Comparison of ENCODE assay signal across 10 cellular contexts in the genomic region with DNA sequence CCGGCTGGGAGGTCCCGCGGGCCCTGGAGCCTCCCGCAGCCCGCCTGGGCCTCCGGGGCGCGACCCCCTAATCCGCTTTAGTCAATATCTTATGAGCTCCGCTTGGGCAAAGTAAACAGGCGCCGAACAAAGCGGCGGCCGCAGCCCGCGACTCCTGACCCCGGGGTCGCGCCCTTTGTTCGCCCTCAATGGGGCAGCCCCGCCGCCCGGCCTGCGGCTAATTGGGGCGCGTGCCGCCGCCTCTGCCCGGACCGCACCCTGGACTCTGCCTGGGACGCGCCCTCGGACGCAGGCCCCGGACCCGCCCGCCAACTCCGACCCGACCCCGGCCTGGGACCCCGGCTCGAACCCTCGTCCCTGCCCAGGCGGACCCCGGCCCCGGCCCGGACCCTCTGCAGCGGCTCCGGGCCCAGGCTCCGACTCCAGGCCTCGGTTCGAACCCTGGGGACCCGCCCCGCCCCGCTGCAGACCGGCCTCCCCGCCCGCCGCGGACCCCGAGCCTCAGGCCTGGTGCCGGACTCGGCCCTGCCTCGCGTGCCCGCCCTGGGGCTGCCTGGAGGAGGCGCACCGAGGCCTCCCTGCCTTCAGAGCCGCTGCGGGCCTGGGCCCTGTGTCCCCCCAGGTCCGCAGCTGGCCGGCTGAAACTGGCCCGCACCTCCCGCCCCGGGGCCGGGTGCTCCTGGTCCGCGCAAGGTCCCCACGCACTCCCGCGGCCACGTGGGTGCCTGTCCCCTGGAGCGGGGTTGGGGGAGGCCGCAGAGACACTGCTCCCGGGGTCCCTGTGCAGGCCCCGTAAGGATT.
DNase-seq lines count a peak whose midpoint lies in the region; ATAC-seq, FAIRE-seq and TF ChIP-seq lines count a peak whose summit lies in the region.
"Had no signal": no experiment of that assay in that cellular context is flagged by ENCODE, and none has a peak within 500 bp of the region (broad histone marks: within the 10 kb centered on the region; RNA-seq: fewer than 3 reads in every experiment).

No MANE protein-coding gene starts in this region.

- no peak for TF ChIP-seq CTCF in PC-3 (conservative IDR thresholded peaks at IDR 0.05; ENCODE audit: low read depth, low read length)

- H3K36me3 ChIP-seq in HUES64 (ENCODE audit: insufficient read depth, low read length): no peaks in the 10 kb centered on the region
- H3K36me3 ChIP-seq in small intestine (ENCODE audit: control insufficient read depth in 2 of 2, insufficient read depth in 2 of 2, low read length in 2 of 2): no peaks in the 10 kb centered on the region
- H3K36me3 ChIP-seq in PC-3 (ENCODE audit: low read depth, low read length): no peaks in the 10 kb centered on the region

- peak overlapping the region; percentile 47; the same call in 1 of the 2 replicates for H3K9ac ChIP-seq in HUES64 (ENCODE audit: low read depth, low read length)
- H3K9ac ChIP-seq in PC-3 (ENCODE audit: low read length): no peak overlapping the region

- DNase-seq in left colon (peak; percentile 17 to 23), small intestine (peak; percentile 65), hepatic stellate cell (ENCODE audit: low spot score) (no peak), PC-3 (no peak)
- no peak for DNase-seq in activated T-cell treated with anti-CD3 and anti-CD28 coated beads, Interleukin-2, amount 50 U/mL, for 4 hours
- no peak for DNase-seq in activated CD4-positive, alpha-beta T cell treated with anti-CD3 and anti-CD28 coated beads, Interleukin-2, amount 50 U/mL, for 4 hours
- DNase-seq: activated naive CD4-positive, alpha-beta T cell treated with Interleukin-2 at 50 U/mL for 16 hours; NCI-H187 treated with DMSO at 0.1 percent for 48 hours had no signal

- peaks cover 100% of the 10 kb centered on the region for H3K27me3 ChIP-seq in HUES64 (ENCODE audit: insufficient read depth, low read length)
- H3K27me3 ChIP-seq in small intestine (ENCODE audit: control insufficient read depth in 2 of 2, insufficient read depth in 2 of 2, low read length in 2 of 2): no peaks in the 10 kb centered on the region
- H3K27me3 ChIP-seq in PC-3 (ENCODE audit: low read length): no peaks in the 10 kb centered on the region

- no peaks in the 10 kb centered on the region for H3K9me3 Mint-ChIP-seq in dendritic cell treated with granulocyte-macrophage colony-stimulating factor and Interleukin-4, amounts not matched to agents 40 ng/mL and 50 ng/mL, for 4 days
- no peaks in the 10 kb centered on the region for H3K9me3 Mint-ChIP-seq in activated T-cell treated with anti-CD3 and anti-CD28 coated beads, Interleukin-2, amount 50 U/mL, for 4 hours

- peak overlapping the region; percentile 26 for H3K27ac Mint-ChIP-seq in dendritic cell treated with granulocyte-macrophage colony-stimulating factor and Interleukin-4, amounts not matched to agents 40 ng/mL and 50 ng/mL, for 4 days

- POLR2A ChIA-PET in PC-3 (lab: Charles Lee; ENCODE audit: unreplicated experiment): no interaction called here

- no TSS peak for BruUV-seq in PC-3 (replicated peaks; lab: Mats Ljungman, UMichigan)

- H3K4me1 Mint-ChIP-seq in dendritic cell treated with granulocyte-macrophage colony-stimulating factor and Interleukin-4, amounts not matched to agents 40 ng/mL and 50 ng/mL, for 4 days (ENCODE audit: low read depth): peaks cover 56% of the 10 kb centered on the region
- peaks cover 64% of the 10 kb centered on the region for H3K4me1 Mint-ChIP-seq in activated T-cell treated with anti-CD3 and anti-CD28 coated beads, Interleukin-2, amount 50 U/mL, for 4 hours (ENCODE audit: low read depth)

- H2AFZ ChIP-seq in PC-3 (ENCODE audit: low read length): no peak overlapping the region

- H3K36me3 Mint-ChIP-seq in dendritic cell treated with granulocyte-macrophage colony-stimulating factor and Interleukin-4, amounts not matched to agents 40 ng/mL and 50 ng/mL, for 4 days (ENCODE audit: low read depth): peaks cover 46% of the 10 kb centered on the region
- no peaks in the 10 kb centered on the region for H3K36me3 Mint-ChIP-seq in activated T-cell treated with anti-CD3 and anti-CD28 coated beads, Interleukin-2, amount 50 U/mL, for 4 hours (ENCODE audit: insufficient read depth)

- WGBS in HUES64: 51% methylated on average over 87 of the region's 87 CpGs
- WGBS in small intestine, 3 donors: 47 to 64% (median 59%) methylated on average over 67 to 87 of the region's 87 CpGs

- CTCF ChIA-PET in PC-3 (lab: Charles Lee): no interaction called here

- no peaks in the 10 kb centered on the region for H3K9me3 ChIP-seq in HUES64 (ENCODE audit: insufficient read depth, low read depth, low read length)
- no peaks in the 10 kb centered on the region for H3K9me3 ChIP-seq in small intestine (ENCODE audit: control insufficient read depth, low read depth)
- no peaks in the 10 kb centered on the region for H3K9me3 ChIP-seq in PC-3 (ENCODE audit: low read length)

- H3K4me3 Mint-ChIP-seq in dendritic cell treated with granulocyte-macrophage colony-stimulating factor and Interleukin-4, amounts not matched to agents 40 ng/mL and 50 ng/mL, for 4 days: no peak overlapping the region
- no peak overlapping the region for H3K4me3 Mint-ChIP-seq in activated T-cell treated with anti-CD3 and anti-CD28 coated beads, Interleukin-2, amount 50 U/mL, for 4 hours

- ATAC-seq in left colon: peak; percentile 37
- no peak for ATAC-seq in activated T-cell treated with anti-CD3 and anti-CD28 coated beads, Interleukin-2, amount 50 U/mL, for 4 hours
- no peak for ATAC-seq in PC-3

- peaks cover 3% of the 10 kb centered on the region for H3K27me3 Mint-ChIP-seq in dendritic cell treated with granulocyte-macrophage colony-stimulating factor and Interleukin-4, amounts not matched to agents 40 ng/mL and 50 ng/mL, for 4 days
- no peaks in the 10 kb centered on the region for H3K27me3 Mint-ChIP-seq in activated T-cell treated with anti-CD3 and anti-CD28 coated beads, Interleukin-2, amount 50 U/mL, for 4 hours (ENCODE audit: low read depth)

- no peaks in the 10 kb centered on the region for H4K20me1 ChIP-seq in PC-3 (ENCODE audit: low read length)

- H3K4me3 ChIP-seq in HUES64 (ENCODE audit: low read length) (peak overlapping the region; percentile 39), small intestine (ENCODE audit: low read depth in 1 of 2, low read length in 2 of 2) (peak overlapping the region in 1 of 2 donors; percentile 57), PC-3 (ENCODE audit: low read length) (no peak overlapping the region)

- H3K79me2 ChIP-seq in PC-3 (ENCODE audit: low read length): peaks cover 98% of the 10 kb centered on the region

- no peak overlapping the region for H3K4me2 ChIP-seq in PC-3 (ENCODE audit: low read length)

- H3F3A ChIP-seq in PC-3 (ENCODE audit: low read length, unreplicated experiment): no peaks in the 10 kb centered on the region

- H3K4me1 ChIP-seq in HUES64 (ENCODE audit: insufficient read depth, low read length) (no peaks in the 10 kb centered on the region), small intestine (ENCODE audit: control insufficient read depth in 2 of 2, insufficient read depth in 1 of 2, low read depth in 1 of 2, low read length in 1 of 2) (peaks cover 4 to 5% of the 10 kb centered on the region in 2 donors), PC-3 (ENCODE audit: insufficient read depth, low read length) (peaks cover 63% of the 10 kb centered on the region)

- intact Hi-C loops in dendritic cell treated with granulocyte-macrophage colony-stimulating factor and Interleukin-4, amounts not matched to agents 40 ng/mL and 50 ng/mL, for 4 days (cut with micrococcal nuclease): no loop called here
- intact Hi-C loops in left colon (cut with DNase I, micrococcal nuclease) (no loop called here), PC-3 (cut with micrococcal nuclease) (no loop called here)

- no peak overlapping the region for H3K27ac ChIP-seq in HUES64 (ENCODE audit: low read depth, low read length)
- peak overlapping the region; percentile 21 to 60 for H3K27ac ChIP-seq in small intestine (ENCODE audit: low read depth in 1 of 2, low read length in 1 of 2)
- no peak overlapping the region for H3K27ac ChIP-seq in PC-3 (ENCODE audit: low read length)

- no peaks in the 10 kb centered on the region for H3K9me2 ChIP-seq in PC-3 (replicated peaks; ENCODE audit: low read length)

- FAIRE-seq in small intestine (lab: Jason Lieb, UNC): no peak

Comparison
In these comparisons a context has a peak if more than half of its experiments do, and no peak if none do; other contexts are left out.
1. H3K27ac ChIP-seq: peak in small intestine (2 of 2); none in HUES64 (single experiment) and PC-3 (single experiment).
2. DNase-seq: peak in left colon (2 of 2) and small intestine (single experiment); none in activated T-cell treated with anti-CD3 and anti-CD28 coated beads, Interleukin-2, amount 50 U/mL, for 4 hours (single experiment), hepatic stellate cell (single experiment), activated CD4-positive, alpha-beta T cell treated with anti-CD3 and anti-CD28 coated beads, Interleukin-2, amount 50 U/mL, for 4 hours (0 of 2) and PC-3 (single experiment).